ENCODE assay signal across 13 cellular contexts in the genomic region with DNA sequence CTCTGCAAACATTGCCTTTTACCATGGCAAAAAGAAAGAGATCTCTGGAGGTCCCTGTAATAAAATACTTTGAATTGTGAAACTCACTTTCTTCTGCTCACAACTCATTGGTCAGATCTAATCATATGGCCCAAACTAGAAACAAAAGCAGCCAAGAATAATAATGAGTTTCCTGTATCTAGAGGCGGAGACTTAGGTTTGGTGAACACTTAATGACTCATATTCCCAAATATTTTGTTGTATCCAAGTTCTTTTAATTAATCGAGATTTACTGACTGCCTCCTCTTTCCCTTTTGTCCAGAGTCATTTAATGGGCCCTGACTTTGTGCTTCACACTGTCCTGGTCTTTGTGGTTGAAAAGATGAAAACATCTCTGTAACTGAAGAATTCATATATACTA.
DNase-seq lines count a peak whose midpoint lies in the region; TF ChIP-seq lines count a peak whose summit lies in the region.
"Had no signal": no experiment of that assay in that cellular context is flagged by ENCODE, and none has a peak within 500 bp of the region (broad histone marks: within the 10 kb centered on the region; RNA-seq: fewer than 3 reads in every experiment).

No MANE protein-coding gene starts in this region.

- no peaks in the 10 kb centered on the region for H3K9me3 ChIP-seq in mesodermal cell (ENCODE audit: control insufficient read depth, low read length)
- H3K9me3 ChIP-seq in transverse colon = no peaks in the 10 kb centered on the region
- H3K9me3 ChIP-seq: Caco-2, colonic mucosa, MG63 had no signal

- H3K4me3 ChIP-seq in BJ (ENCODE audit: low read depth, low read length) (no peak overlapping the region), mesodermal cell (ENCODE audit: extremely low read depth, insufficient read depth, low read length, poor library complexity, severe bottlenecking) (no peak overlapping the region), lower leg skin (ENCODE audit: low read depth, poor library complexity, severe bottlenecking) (no peak overlapping the region), transverse colon (no peak overlapping the region)
- H3K4me3 ChIP-seq: colonic mucosa, MG63 had no signal

- TF ChIP-seq POLR2A in lower leg skin (IDR thresholded peaks at IDR 0.05) (no peak), transverse colon (IDR thresholded peaks at IDR 0.05) (no peak)

- TF ChIP-seq CTCF in BJ (IDR thresholded peaks at IDR 0.05; ENCODE audit: insufficient read depth, low read depth, low read length) (no peak), lower leg skin (IDR thresholded peaks at IDR 0.05) (no peak), transverse colon (IDR thresholded peaks at IDR 0.05) (no peak)

- H3K27ac ChIP-seq in mesodermal cell (ENCODE audit: low read depth, low read length, severe bottlenecking) (peak overlapping the region; percentile 6), transverse colon (no peak overlapping the region)
- H3K27ac ChIP-seq: colonic mucosa had no signal

- no peak for TF ChIP-seq EP300 in transverse colon (IDR thresholded peaks at IDR 0.05; ENCODE audit: low read depth)

- in situ Hi-C loops in transverse colon (cut with MboI; ENCODE audit: low pct_ligation_motif_present in 1 of 4, low pct_unique_long_range_greater_than_20kb in 1 of 4, low sequenced_read_pairs in 3 of 4) = no loop called here

- CTCF ChIA-PET in BJ (lab: Yijun Ruan, JAX) = interaction anchor here (1.8 kb wide), 1 partner anchor 9 kb away, joined by 3 read pairs; no protein-coding TSS in a partner anchor

- H3K36me3 ChIP-seq in BJ (ENCODE audit: control insufficient read depth, insufficient read depth, low read length) (no peaks in the 10 kb centered on the region), mesodermal cell (ENCODE audit: control insufficient read depth, insufficient read depth, low read length) (no peaks in the 10 kb centered on the region), transverse colon (no peaks in the 10 kb centered on the region)
- H3K36me3 ChIP-seq: colonic mucosa, MG63 had no signal

- POLR2A ChIA-PET in BJ (lab: Charles Lee) = no interaction called here

- WGBS in mesodermal cell (ENCODE audit: insufficient coverage in 2 of 2), 2 experiments = 60% methylated on average over 1 of the region's 2 CpGs; no CpG with 5 or more reads in 1 of the 2 experiments
- 31 to 33% methylated on average over 2 of the region's 2 CpGs for WGBS in lower leg skin, 2 donors
- 50 to 63% methylated on average over 2 of the region's 2 CpGs for WGBS in transverse colon (ENCODE audit: low coverage in 1 of 2), 2 donors

- no peaks in the 10 kb centered on the region for H3K27me3 ChIP-seq in BJ (ENCODE audit: control insufficient read depth, insufficient read depth, low read length)
- no peaks in the 10 kb centered on the region for H3K27me3 ChIP-seq in transverse colon
- H3K27me3 ChIP-seq: colonic mucosa, MG63 had no signal

- DNase-seq in BJ (ENCODE audit: low read depth) (peak; percentile 84), NCI-H69 (lab: John Stamatoyannopoulos, UW) (peak; percentile 34), dermis blood vessel endothelial cell (peak; percentile 81), activated T-cell treated with anti-CD3 and anti-CD28 coated beads for 4 hours (no peak), lower leg skin (ENCODE audit: low spot score in 2 of 2) (no peak), transverse colon (no peak)
- no peak for DNase-seq in activated CD4-positive, alpha-beta T cell treated with anti-CD3 and anti-CD28 coated beads for 1 hour
- DNase-seq: activated T-cell treated with anti-CD3 and anti-CD28 coated beads, Interleukin-2, amount 50 U/mL, for 24 hours; Caco-2; colonic mucosa; NCI-H748 treated with DMSO at 0.1 percent for 48 hours had no signal

- intact Hi-C loops in lower leg skin (cut with DNase I; ENCODE audit: low total_unique reads) = no loop called here
- intact Hi-C loops in transverse colon (cut with DNase I; ENCODE audit: low total_unique reads) = no loop called here

- H3K4me1 ChIP-seq in mesodermal cell (ENCODE audit: control insufficient read depth, insufficient read depth, low read length, poor library complexity, severe bottlenecking) = peaks cover 6% of the 10 kb centered on the region
- H3K4me1 ChIP-seq in transverse colon = peaks cover 0 to 5% (median 0%) of the 10 kb centered on the region in 4 donors
- H3K4me1 ChIP-seq: Caco-2, colonic mucosa had no signal

Comparison
In these comparisons a context has a peak if more than half of its experiments do, and no peak if none do; other contexts are left out.
1. DNase-seq: peak in BJ (single experiment), NCI-H69 (single experiment) and dermis blood vessel endothelial cell (single experiment); none in activated T-cell treated with anti-CD3 and anti-CD28 coated beads for 4 hours (single experiment), lower leg skin (0 of 2), transverse colon (single experiment) and activated CD4-positive, alpha-beta T cell treated with anti-CD3 and anti-CD28 coated beads for 1 hour (single experiment).